Comparison of ENCODE assay signal across 8 cellular contexts in the genomic region with DNA sequence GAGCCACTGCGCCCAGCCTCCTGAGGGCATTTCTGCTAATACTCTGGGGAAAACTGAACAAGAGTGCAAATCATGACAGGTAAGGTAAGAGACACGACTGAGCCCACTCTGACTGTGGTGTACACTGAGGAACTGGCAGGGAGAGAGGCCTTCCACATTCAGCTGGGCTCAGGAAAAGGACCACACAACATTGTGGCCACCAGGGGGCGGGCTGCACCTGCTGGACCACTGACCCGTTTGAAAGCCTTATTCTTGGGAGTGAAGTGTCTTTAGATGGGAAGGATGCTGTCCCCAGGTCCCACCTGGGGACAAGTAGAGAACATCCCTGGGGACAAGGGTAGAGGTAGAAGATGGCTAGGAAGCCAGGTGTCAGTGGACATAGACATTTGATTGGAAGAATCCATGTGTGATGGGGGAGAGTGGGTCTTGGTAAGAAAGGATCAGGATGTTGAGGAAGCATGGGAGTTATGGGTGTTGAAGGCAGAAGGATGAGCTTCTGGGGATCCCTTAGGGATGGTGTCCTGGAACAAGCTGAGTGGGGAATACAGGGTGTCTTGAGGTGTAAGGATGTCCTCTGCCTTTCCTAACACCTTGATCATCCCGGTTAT. TPM values are rescaled to one million over a fixed set of nuclear protein-coding genes. Genes with fewer than 3 reads are reported as not detected.
DNase-seq lines count a peak whose midpoint lies in the region; ATAC-seq and TF ChIP-seq lines count a peak whose summit lies in the region.

No MANE protein-coding gene starts in this region.

- TF ChIP-seq CTCF in GM12865 (IDR thresholded peaks at IDR 0.05; ENCODE audit: insufficient read depth, low read depth, low read length, missing control alignments) (peak; percentile 85), RWPE1 (conservative IDR thresholded peaks at IDR 0.05; ENCODE audit: low read depth) (peak; percentile 75), foreskin keratinocyte (conservative IDR thresholded peaks at IDR 0.05) (peak; percentile 91), osteoblast (IDR thresholded peaks at IDR 0.05; ENCODE audit: extremely low read depth, low read depth, low read length) (peak; percentile 93), thyroid gland (IDR thresholded peaks at IDR 0.05) (peak; percentile 88 to 95 (median 92))

- ATAC-seq in foreskin keratinocyte (peak; percentile 22), GM19035 (IDR thresholded peaks at IDR 0.05; ENCODE audit: unreplicated experiment) (no peak)

- peaks cover 4% of the 10 kb centered on the region for H3K4me1 ChIP-seq in foreskin keratinocyte
- H3K4me1 ChIP-seq in osteoblast (ENCODE audit: insufficient read depth, low read length): peaks cover 9% of the 10 kb centered on the region
- H3K4me1 ChIP-seq in thyroid gland: peaks cover 3 to 5% of the 10 kb centered on the region in 2 donors

- no peaks in the 10 kb centered on the region for H3K27me3 ChIP-seq in foreskin keratinocyte
- no peaks in the 10 kb centered on the region for H3K27me3 ChIP-seq in osteoblast (ENCODE audit: insufficient read depth, low read length)
- H3K27me3 ChIP-seq in thyroid gland: no peaks in the 10 kb centered on the region

- peaks cover 9% of the 10 kb centered on the region for H3K79me2 ChIP-seq in osteoblast (ENCODE audit: insufficient read depth, low read length)

- H2AFZ ChIP-seq in osteoblast (ENCODE audit: low read length): no peak overlapping the region

- H3K27ac ChIP-seq in RWPE1: peak overlapping the region; percentile 89
- no peak overlapping the region for H3K27ac ChIP-seq in foreskin keratinocyte
- no peak overlapping the region for H3K27ac ChIP-seq in osteoblast (ENCODE audit: low read depth, low read length)
- no peak overlapping the region for H3K27ac ChIP-seq in thyroid gland

- H3K9me3 ChIP-seq in osteoblast (ENCODE audit: low read depth, low read length) (no peaks in the 10 kb centered on the region), thyroid gland (no peaks in the 10 kb centered on the region)

- intact Hi-C loops in thyroid gland (cut with DNase I): no loop called here

- POLR2A ChIA-PET in RWPE1 (lab: Yijun Ruan, JAX; ENCODE audit: low non-redundant PET): interaction anchor here (0.6 kb wide), 1 partner anchor 143 kb away, joined by 3 read pairs; no protein-coding TSS in a partner anchor

- H4K20me1 ChIP-seq in osteoblast (ENCODE audit: insufficient read depth, low read length): no peaks in the 10 kb centered on the region

- DNase-seq in GM12865 (ENCODE audit: low read depth) (peak; percentile 78), HUDEP-2 (lab: John Stamatoyannopoulos, UW; ENCODE audit: unreplicated experiment in 76 of 76) (peak in 54 of 76 experiments; percentile 4 to 71 (median 36)), RWPE1 (ENCODE audit: low spot score) (peak; percentile 38), foreskin keratinocyte (peak in 1 of 2 donors; percentile 55), osteoblast (ENCODE audit: insufficient read length, low spot score, missing footprints) (peak; percentile 87), thyroid gland (peak; percentile 85 to 89)
- DNase-seq in activated effector memory CD4-positive, alpha-beta T cell treated with anti-CD3 and anti-CD28 coated beads, Interleukin-2, amount 50 U/mL, for 16 hours: peak; percentile 90

- H3K4me3 ChIP-seq in GM12865 (ENCODE audit: low read depth, low read length) (no peak overlapping the region), osteoblast (ENCODE audit: insufficient read depth, low read length) (no peak overlapping the region), thyroid gland (replicated peaks in 1 of 3) (no peak overlapping the region)

- CTCF ChIA-PET in RWPE1 (lab: Yijun Ruan, JAX): interaction anchor here (0.5 to 1.5 kb wide), 9 partner anchors 43 to 603 kb away, joined by 3 to 6 read pairs (median 3); no protein-coding TSS in a partner anchor

- WGBS in thyroid gland, 2 donors: 21 to 37% methylated on average over 5 of the region's 5 CpGs

- H3K36me3 ChIP-seq in osteoblast (ENCODE audit: insufficient read depth, low read length): no peaks in the 10 kb centered on the region
- no peaks in the 10 kb centered on the region for H3K36me3 ChIP-seq in thyroid gland

- no peak overlapping the region for H3K4me2 ChIP-seq in osteoblast (ENCODE audit: insufficient read depth, low read length)

- TF ChIP-seq POLR2A in thyroid gland (IDR thresholded peaks at IDR 0.05): no peak

RNA-seq across cellular contexts. Expression of gene CTDSPL, which starts 6.2 kb away (rescaled TPM):
- total RNA-seq in foreskin keratinocyte: 52.9 and 54.7 TPM in 2 replicates
- 31.4 and 35.8 TPM in 2 replicates for polyA plus RNA-seq in foreskin keratinocyte
- total RNA-seq in osteoblast: 34.7 and 44.5 TPM in 2 replicates
- total RNA-seq in thyroid gland: 10 to 100 TPM; 23.6 to 37.9 (median 29.8) TPM
